10 cellular contexts compared by ENCODE assay signal in the genomic region with DNA sequence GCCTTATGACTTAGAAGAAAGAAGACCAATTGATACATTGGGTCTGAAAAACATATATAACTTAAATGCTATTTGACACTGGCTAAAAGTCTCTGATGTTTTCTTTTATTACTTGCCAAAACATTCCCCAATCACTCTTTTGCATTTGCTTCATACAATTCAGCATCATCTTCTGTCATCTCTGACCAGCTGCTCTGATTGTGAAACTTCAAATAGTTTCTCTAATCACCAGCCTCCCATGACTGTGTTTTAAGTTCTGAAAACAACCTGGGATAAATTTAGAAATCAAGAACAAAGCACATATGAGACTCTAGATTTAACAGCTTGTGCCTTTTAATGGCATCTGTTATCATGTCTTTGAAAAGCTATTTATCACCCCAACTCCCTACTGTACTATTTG.
A peak's percentile ranks its signal among the peaks of the same experiment; 100 is the strongest.
DNase-seq lines count a peak whose midpoint lies in the region; ATAC-seq and TF ChIP-seq lines count a peak whose summit lies in the region.
"Had no signal": no experiment of that assay in that cellular context is flagged by ENCODE, and none has a peak within 500 bp of the region (broad histone marks: within the 10 kb centered on the region; RNA-seq: fewer than 3 reads in every experiment).

No MANE protein-coding gene starts in this region.

- no peak for TF ChIP-seq POLR2A in uterus (IDR thresholded peaks at IDR 0.05)

- no peaks in the 10 kb centered on the region for H3K9me3 ChIP-seq in uterus

- peak; percentile 70 for ATAC-seq in HG02943 (IDR thresholded peaks at IDR 0.05; ENCODE audit: low read depth, unreplicated experiment)

- no peaks in the 10 kb centered on the region for H3K4me1 Mint-ChIP-seq in activated T-helper 1 cell treated with anti-CD3 and anti-CD28 coated beads, Interleukin-12 subunit alpha, Interleukin-12 subunit beta, Interleukin-2, Interleukin-4 antibody, amounts not matched to agents 30 ng/mL and 10 ng/mL and 1 ng/mL, durations not matched to agents 14 hours and 24 hours and 36 hours (ENCODE audit: low read depth)
- H3K4me1 Mint-ChIP-seq: brain had no signal

- DNase-seq in NOMO-1 treated with DMSO at 0.1 percent for 48 hours (lab: John Stamatoyannopoulos, UW; ENCODE audit: unreplicated experiment) (peak; percentile 7), NOMO-1 treated with dmso at 0.1 percent for 144 hours (lab: John Stamatoyannopoulos, UW; ENCODE audit: unreplicated experiment) (no peak), astrocyte of the spinal cord (ENCODE audit: low read depth, low spot score) (peak; percentile 13), uterus (no peak), NCI-H1436 treated with DMSO at 0.1 percent for 48 hours (lab: John Stamatoyannopoulos, UW) (no peak)
- no peak for DNase-seq in activated T-helper 1 cell treated with anti-CD3 and anti-CD28 coated beads, Interleukin-12 subunit alpha, Interleukin-12 subunit beta, Interleukin-2, Interleukin-4 antibody, amounts not matched to agents 30 ng/mL and 10 ng/mL and 1 ng/mL, durations not matched to agents 14 hours and 24 hours and 36 hours (ENCODE audit: low spot score)
- DNase-seq in activated CD4-positive, CD25-positive, alpha-beta regulatory T cell treated with anti-CD3 and anti-CD28 coated beads, Interleukin-2, amount 50 U/mL, for 72 hours, result no peak
- DNase-seq: 8988T had no signal

- no peaks in the 10 kb centered on the region for H3K27me3 Mint-ChIP-seq in activated T-helper 1 cell treated with anti-CD3 and anti-CD28 coated beads, Interleukin-12 subunit alpha, Interleukin-12 subunit beta, Interleukin-2, Interleukin-4 antibody, amounts not matched to agents 30 ng/mL and 10 ng/mL and 1 ng/mL, durations not matched to agents 14 hours and 24 hours and 36 hours (ENCODE audit: insufficient read depth)

- in situ Hi-C loops in astrocyte of the spinal cord (cut with HindIII; ENCODE audit: low sequenced_read_pairs), result no loop called here

- no peak overlapping the region for H3K27ac Mint-ChIP-seq in activated T-helper 1 cell treated with anti-CD3 and anti-CD28 coated beads, Interleukin-12 subunit alpha, Interleukin-12 subunit beta, Interleukin-2, Interleukin-4 antibody, amounts not matched to agents 30 ng/mL and 10 ng/mL and 1 ng/mL, durations not matched to agents 14 hours and 24 hours and 36 hours

- no peaks in the 10 kb centered on the region for H3K9me3 Mint-ChIP-seq in activated T-helper 1 cell treated with anti-CD3 and anti-CD28 coated beads, Interleukin-12 subunit alpha, Interleukin-12 subunit beta, Interleukin-2, Interleukin-4 antibody, amounts not matched to agents 30 ng/mL and 10 ng/mL and 1 ng/mL, durations not matched to agents 14 hours and 24 hours and 36 hours

- H3K4me3 Mint-ChIP-seq in activated T-helper 1 cell treated with anti-CD3 and anti-CD28 coated beads, Interleukin-12 subunit alpha, Interleukin-12 subunit beta, Interleukin-2, Interleukin-4 antibody, amounts not matched to agents 30 ng/mL and 10 ng/mL and 1 ng/mL, durations not matched to agents 14 hours and 24 hours and 36 hours, result no peak overlapping the region
- H3K4me3 Mint-ChIP-seq: brain had no signal

- peaks cover 0 to 9% of the 10 kb centered on the region in 2 donors for H3K4me1 ChIP-seq in uterus

- H3K36me3 Mint-ChIP-seq in activated T-helper 1 cell treated with anti-CD3 and anti-CD28 coated beads, Interleukin-12 subunit alpha, Interleukin-12 subunit beta, Interleukin-2, Interleukin-4 antibody, amounts not matched to agents 30 ng/mL and 10 ng/mL and 1 ng/mL, durations not matched to agents 14 hours and 24 hours and 36 hours (ENCODE audit: low read depth), result no peaks in the 10 kb centered on the region
- H3K36me3 Mint-ChIP-seq: brain had no signal

- no peaks in the 10 kb centered on the region for H3K36me3 ChIP-seq in uterus

- H3K4me3 ChIP-seq in astrocyte of the spinal cord (ENCODE audit: low read depth, low read length) (no peak overlapping the region), uterus (no peak overlapping the region)

- TF ChIP-seq CTCF in astrocyte of the spinal cord (IDR thresholded peaks at IDR 0.05; ENCODE audit: low read depth, low read length) (no peak), uterus (IDR thresholded peaks at IDR 0.05) (no peak)

- H3K27ac ChIP-seq in uterus, result peak overlapping the region; percentile 26 to 33

- no peaks in the 10 kb centered on the region for H3K27me3 ChIP-seq in uterus

- intact Hi-C loops in uterus (cut with DNase I; ENCODE audit: low total_unique reads), result no loop called here
- intact Hi-C loops in activated T-helper 1 cell treated with anti-CD3 and anti-CD28 coated beads, Interleukin-12 subunit alpha, Interleukin-12 subunit beta, Interleukin-2, Interleukin-4 antibody, amounts not matched to agents 30 ng/mL and 10 ng/mL and 1 ng/mL, durations not matched to agents 14 hours and 24 hours and 36 hours (cut with micrococcal nuclease), result no loop called here

Comparison
In these comparisons a context has a peak if more than half of its experiments do, and no peak if none do; other contexts are left out.
1. DNase-seq: peak in NOMO-1 treated with DMSO at 0.1 percent for 48 hours (single experiment) and astrocyte of the spinal cord (single experiment); none in NOMO-1 treated with dmso at 0.1 percent for 144 hours (single experiment), uterus (0 of 2), NCI-H1436 treated with DMSO at 0.1 percent for 48 hours (single experiment), activated T-helper 1 cell treated with anti-CD3 and anti-CD28 coated beads, Interleukin-12 subunit alpha, Interleukin-12 subunit beta, Interleukin-2, Interleukin-4 antibody, amounts not matched to agents 30 ng/mL and 10 ng/mL and 1 ng/mL, durations not matched to agents 14 hours and 24 hours and 36 hours (single experiment) and activated CD4-positive, CD25-positive, alpha-beta regulatory T cell treated with anti-CD3 and anti-CD28 coated beads, Interleukin-2, amount 50 U/mL, for 72 hours (single experiment).